In genomic region chr12:122227341-122227740, GRCh38 we compare ENCODE assay signal across 10 cellular contexts. TPM values are rescaled to one million over a fixed set of nuclear protein-coding genes. Genes with fewer than 3 reads are reported as not detected.
DNase-seq lines count a peak whose midpoint lies in the region; ATAC-seq and TF ChIP-seq lines count a peak whose summit lies in the region.
"Had no signal": no experiment of that assay in that cellular context is flagged by ENCODE, and none has a peak within 500 bp of the region (broad histone marks: within the 10 kb centered on the region; RNA-seq: fewer than 3 reads in every experiment).

No MANE protein-coding gene starts in this region.

- H3K27ac Mint-ChIP-seq in T-helper 1 cell treated with Interleukin-12 subunit alpha and Interleukin-12 subunit beta and Interleukin-4 antibody, amounts not matched to agents 30 μg/mL and 1 μg/mL, for 36 hours, result peak overlapping the region; percentile 63
- H3K27ac Mint-ChIP-seq in chondrocyte (ENCODE audit: unreplicated experiment), result no peak overlapping the region
- no peak overlapping the region for H3K27ac Mint-ChIP-seq in stimulated activated memory B cell treated with anti-CD40 and anti-IgM and Interleukin-4, amounts not matched to agents 10 μg/mL and 1 μg/mL and 100 μg/mL, for 72 hours

- ATAC-seq in stimulated activated memory B cell treated with anti-CD40 and anti-IgM and Interleukin-4, amounts not matched to agents 10 μg/mL and 1 μg/mL and 100 μg/mL, for 72 hours, result no peak
- no peak for ATAC-seq in HG03159 (IDR thresholded peaks at IDR 0.05; ENCODE audit: unreplicated experiment)

- DNase-seq in activated T-cell treated with anti-CD3 and anti-CD28 coated beads for 48 hours (ENCODE audit: low read depth), result peak; percentile 31
- DNase-seq in activated T-cell treated with anti-CD3 and anti-CD28 coated beads for 4 hours, result no peak
- DNase-seq in chondrocyte (ENCODE audit: low spot score), result no peak
- no peak for DNase-seq in NCI-H446 treated with DMSO at 0.1 percent for 48 hours (lab: John Stamatoyannopoulos, UW)
- no peak for DNase-seq in RPMI8226
- DNase-seq: dorsolateral prefrontal cortex had no signal

- H3K36me3 Mint-ChIP-seq in T-helper 1 cell treated with Interleukin-12 subunit alpha and Interleukin-12 subunit beta and Interleukin-4 antibody, amounts not matched to agents 30 μg/mL and 1 μg/mL, for 36 hours (ENCODE audit: low read depth), result peaks cover 23% of the 10 kb centered on the region
- peaks cover 8% of the 10 kb centered on the region for H3K36me3 Mint-ChIP-seq in chondrocyte (ENCODE audit: low read depth)
- H3K36me3 Mint-ChIP-seq in stimulated activated memory B cell treated with anti-CD40 and anti-IgM and Interleukin-4, amounts not matched to agents 10 μg/mL and 1 μg/mL and 100 μg/mL, for 72 hours, result peaks cover 46% of the 10 kb centered on the region

- no peaks in the 10 kb centered on the region for H3K9me3 Mint-ChIP-seq in T-helper 1 cell treated with Interleukin-12 subunit alpha and Interleukin-12 subunit beta and Interleukin-4 antibody, amounts not matched to agents 30 μg/mL and 1 μg/mL, for 36 hours
- no peaks in the 10 kb centered on the region for H3K9me3 Mint-ChIP-seq in chondrocyte (ENCODE audit: low read depth)
- no peaks in the 10 kb centered on the region for H3K9me3 Mint-ChIP-seq in stimulated activated memory B cell treated with anti-CD40 and anti-IgM and Interleukin-4, amounts not matched to agents 10 μg/mL and 1 μg/mL and 100 μg/mL, for 72 hours

- no peaks in the 10 kb centered on the region for H3K27me3 Mint-ChIP-seq in T-helper 1 cell treated with Interleukin-12 subunit alpha and Interleukin-12 subunit beta and Interleukin-4 antibody, amounts not matched to agents 30 μg/mL and 1 μg/mL, for 36 hours (ENCODE audit: low read depth)
- no peaks in the 10 kb centered on the region for H3K27me3 Mint-ChIP-seq in chondrocyte (ENCODE audit: low read depth)
- no peaks in the 10 kb centered on the region for H3K27me3 Mint-ChIP-seq in stimulated activated memory B cell treated with anti-CD40 and anti-IgM and Interleukin-4, amounts not matched to agents 10 μg/mL and 1 μg/mL and 100 μg/mL, for 72 hours

- H3K4me3 Mint-ChIP-seq in T-helper 1 cell treated with Interleukin-12 subunit alpha and Interleukin-12 subunit beta and Interleukin-4 antibody, amounts not matched to agents 30 μg/mL and 1 μg/mL, for 36 hours, result peak overlapping the region; percentile 75
- H3K4me3 Mint-ChIP-seq in chondrocyte (ENCODE audit: unreplicated experiment), result peak overlapping the region; percentile 24
- peak overlapping the region; percentile 67 for H3K4me3 Mint-ChIP-seq in stimulated activated memory B cell treated with anti-CD40 and anti-IgM and Interleukin-4, amounts not matched to agents 10 μg/mL and 1 μg/mL and 100 μg/mL, for 72 hours

- H3K4me1 Mint-ChIP-seq in T-helper 1 cell treated with Interleukin-12 subunit alpha and Interleukin-12 subunit beta and Interleukin-4 antibody, amounts not matched to agents 30 μg/mL and 1 μg/mL, for 36 hours (ENCODE audit: low read depth), result peaks cover 25% of the 10 kb centered on the region
- H3K4me1 Mint-ChIP-seq in chondrocyte (ENCODE audit: low read depth), result peaks cover 33% of the 10 kb centered on the region
- H3K4me1 Mint-ChIP-seq in stimulated activated memory B cell treated with anti-CD40 and anti-IgM and Interleukin-4, amounts not matched to agents 10 μg/mL and 1 μg/mL and 100 μg/mL, for 72 hours, result peaks cover 32% of the 10 kb centered on the region

- TF ChIP-seq CTCF in chondrocyte (IDR thresholded peaks at IDR 0.05), result no peak

RNA-seq across cellular contexts. Expression of gene DIABLO, which starts 1.5 kb away (rescaled TPM):
- 47.7 to 51.1 TPM (median 49.9 TPM) in 3 replicates for total RNA-seq in chondrocyte

RNA-seq across cellular contexts. Expression of gene B3GNT4, which starts 23.8 kb away (rescaled TPM):
- total RNA-seq in chondrocyte, result 0.22 to 1.0 TPM (median 0.77 TPM) in 3 replicates

RNA-seq across cellular contexts. Expression of gene VPS33A, which starts 39.0 kb away (rescaled TPM):
- total RNA-seq in chondrocyte, result 16.9 to 21.8 TPM (median 20.2 TPM) in 3 replicates

RNA-seq across cellular contexts. Expression of gene LRRC43, which starts 44.4 kb away (rescaled TPM):
- 1.5 to 2.0 TPM (median 1.6 TPM) in 3 replicates for total RNA-seq in chondrocyte

RNA-seq across cellular contexts. Expression of gene IL31, which starts 53.3 kb away (rescaled TPM):
- total RNA-seq in chondrocyte, result not detected in 3 replicates
- total RNA-seq: dorsolateral prefrontal cortex, posterior vena cava had no signal

Comparison
In these comparisons a context has a peak if more than half of its experiments do, and no peak if none do; other contexts are left out.
1. H3K4me3 Mint-ChIP-seq: peak in every context shown above with its lines; median percentile 75 in T-helper 1 cell treated with Interleukin-12 subunit alpha and Interleukin-12 subunit beta and Interleukin-4 antibody, amounts not matched to agents 30 μg/mL and 1 μg/mL, for 36 hours; 67 in stimulated activated memory B cell treated with anti-CD40 and anti-IgM and Interleukin-4, amounts not matched to agents 10 μg/mL and 1 μg/mL and 100 μg/mL, for 72 hours; 24 in chondrocyte.